Comparison of ENCODE assay signal across 17 cellular contexts in genomic region chr3:8817486-8817885, GRCh38. TPM values are rescaled to one million over a fixed set of nuclear protein-coding genes. Genes with fewer than 3 reads are reported as not detected.
"Had no signal": no experiment of that assay in that cellular context is flagged by ENCODE, and none has a peak within 500 bp of the region (broad histone marks: within the 10 kb centered on the region; RNA-seq: fewer than 3 reads in every experiment).

No MANE protein-coding gene starts in this region.

- H3K27me3 ChIP-seq: heart left ventricle, stomach, transverse colon had no signal

- H3K4me1 ChIP-seq: heart left ventricle, psoas muscle, stomach, transverse colon had no signal

- H3K36me3 ChIP-seq: heart left ventricle, stomach, thoracic aorta, transverse colon had no signal

- DNase-seq: cerebellar nuclear complex; effector memory CD8-positive, alpha-beta T cell; erythroblast; heart left ventricle; hypothalamus; kidney glomerular epithelial cell; mammary epithelial cell; naive thymus-derived CD4-positive, alpha-beta T cell; nephron progenitor cell; psoas muscle; stimulated activated CD4-positive, alpha-beta T cell treated with anti-CD3 and anti-CD28 coated beads, Interleukin-2, amount 100 ng/mL, for 24 hours; stimulated activated naive CD4-positive, alpha-beta T cell; stomach; substantia nigra; transverse colon had no signal

- H3K4me3 ChIP-seq: heart left ventricle, psoas muscle, skin epidermis, stomach, thoracic aorta, transverse colon had no signal

- H3K27ac ChIP-seq: heart left ventricle, psoas muscle, skin epidermis, stomach, thoracic aorta, transverse colon had no signal

RNA-seq across cellular contexts. Expression of gene OXTR, which starts 48.1 kb away (rescaled TPM):
- polyA plus RNA-seq: naive thymus-derived CD4-positive, alpha-beta T cell had no signal
